ENCODE assay signal across 20 cellular contexts in genomic region chr1:225915538-225915991, GRCh38.
A peak's percentile ranks its signal among the peaks of the same experiment; 100 is the strongest.
DNase-seq lines count a peak whose midpoint lies in the region; ATAC-seq and FAIRE-seq lines count a peak whose summit lies in the region.
"Had no signal": no experiment of that assay in that cellular context is flagged by ENCODE, and none has a peak within 500 bp of the region (broad histone marks: within the 10 kb centered on the region; RNA-seq: fewer than 3 reads in every experiment).

No MANE protein-coding gene starts in this region.

- H3K4me3 ChIP-seq in SK-N-MC: peak overlapping the region; percentile 47
- H3K4me3 ChIP-seq: GM23248, sigmoid colon, uterus had no signal

- peaks cover 18% of the 10 kb centered on the region for H3K36me3 ChIP-seq in SK-N-MC (ENCODE audit: insufficient read depth, low read length)
- H3K36me3 ChIP-seq: uterus had no signal

- FAIRE-seq in islet of Langerhans (lab: Jason Lieb, UNC): peak; percentile 51
- FAIRE-seq: GM18507 had no signal

- H3K9me3 ChIP-seq in SK-N-MC (ENCODE audit: low read depth, low read length): no peaks in the 10 kb centered on the region
- H3K9me3 ChIP-seq: neutrophil, sigmoid colon, uterus had no signal

- DNase-seq in DMS 273 treated with DMSO at 0.1 percent for 48 hours (lab: John Stamatoyannopoulos, UW): peak; percentile 20
- DNase-seq in NCI-H1092 treated with DMSO at 0.1 percent for 48 hours (lab: John Stamatoyannopoulos, UW): peak; percentile 46
- DNase-seq in SK-N-MC (ENCODE audit: low read depth, low spot score): no peak
- DNase-seq: activated CD4-positive, alpha-beta T cell treated with anti-CD3 and anti-CD28 coated beads, Interleukin-2, amount 50 U/mL, for 1 hour; CD4-positive, CD25-positive, alpha-beta regulatory T cell; dermis blood vessel endothelial cell; GM23248; NCI-H226; sigmoid colon; stimulated activated CD4-positive, alpha-beta T cell treated with anti-CD3 and anti-CD28 coated beads, Interleukin-4, amount 100 ng/mL, for 4 hours; stimulated activated naive CD4-positive, alpha-beta T cell; T1000; uterus had no signal

- ATAC-seq in GM19328 (IDR thresholded peaks at IDR 0.05; ENCODE audit: unreplicated experiment) (no peak), HG03354 (IDR thresholded peaks at IDR 0.05; ENCODE audit: poor library complexity, severe bottlenecking, unreplicated experiment) (no peak), HG03460 (IDR thresholded peaks at IDR 0.05; ENCODE audit: unreplicated experiment) (no peak)

- no peak overlapping the region for H3K27ac ChIP-seq in SK-N-MC
- H3K27ac ChIP-seq: GM23248, HL-60, neutrophil, sigmoid colon, uterus had no signal

- H3K9ac ChIP-seq in SK-N-MC (ENCODE audit: insufficient read length): no peak overlapping the region
- H3K9ac ChIP-seq: GM23248 had no signal
